8 cellular contexts compared by ENCODE assay signal in genomic region chr15:61227269-61228024, GRCh38. TPM values are rescaled to one million over a fixed set of nuclear protein-coding genes. Genes with fewer than 3 reads are reported as not detected.
DNase-seq lines count a peak whose midpoint lies in the region; ATAC-seq and TF ChIP-seq lines count a peak whose summit lies in the region.

No MANE protein-coding gene starts in this region.

- H3K4me3 Mint-ChIP-seq in WTC11 = peak overlapping the region; percentile 86

- H3K36me3 ChIP-seq in HAP-1 (replicated peaks) (no peaks in the 10 kb centered on the region), heart left ventricle (no peaks in the 10 kb centered on the region)

- peaks cover 31% of the 10 kb centered on the region for H3K4me1 Mint-ChIP-seq in WTC11

- H3K36me3 Mint-ChIP-seq in WTC11 = no peaks in the 10 kb centered on the region

- no peaks in the 10 kb centered on the region for H3K9me3 Mint-ChIP-seq in WTC11

- peak overlapping the region; percentile 72 for H3K4me3 ChIP-seq in AG10803 (ENCODE audit: low read length)
- H3K4me3 ChIP-seq in HAP-1 = peak overlapping the region; percentile 42
- H3K4me3 ChIP-seq in heart left ventricle = peak overlapping the region; percentile 53 to 95 (median 70)

- no peak; the same call in 1 of the 2 replicates for ATAC-seq in WTC11
- peak; percentile 19 to 62 (median 29) for ATAC-seq in heart left ventricle
- ATAC-seq in GM19035 (IDR thresholded peaks at IDR 0.05; ENCODE audit: unreplicated experiment) = no peak
- ATAC-seq in HG03520 (IDR thresholded peaks at IDR 0.05; ENCODE audit: unreplicated experiment) = no peak

- peak overlapping the region in 6 of 12 donors; percentile 12 to 65 (median 50) for H3K27ac ChIP-seq in heart left ventricle

- intact Hi-C loops in heart left ventricle (cut with DNase I) = loop anchor here in 2 of 10 donors (5.0 kb wide), 2 partner anchors 70 to 635 kb away; no protein-coding TSS in a partner anchor
- intact Hi-C loops in posterior cingulate gyrus (cut with DNase I) = no loop called here

- no peak overlapping the region for H3K27ac Mint-ChIP-seq in WTC11

- peaks cover 5% of the 10 kb centered on the region for H3K27me3 Mint-ChIP-seq in WTC11 (ENCODE audit: low read depth)

- in situ Hi-C loops in HAP-1 (cut with MboI; ENCODE audit: low sequenced_read_pairs) = no loop called here

- H3K9me3 ChIP-seq in HAP-1 (peaks cover 3% of the 10 kb centered on the region), heart left ventricle (no peaks in the 10 kb centered on the region)

- H3K27me3 ChIP-seq in HAP-1 (ENCODE audit: low read depth) = peaks cover 27% of the 10 kb centered on the region
- H3K27me3 ChIP-seq in heart left ventricle = peaks cover 0 to 47% (median 0%) of the 10 kb centered on the region in 9 donors

- peak; percentile 73 for DNase-seq in AG10803 (ENCODE audit: low read depth)
- peak; percentile 28 to 58 for DNase-seq in HAP-1 (ENCODE audit: low spot score in 2 of 2)
- peak; percentile 38 for DNase-seq in WTC11 (ENCODE audit: low spot score)
- peak in 3 of 5 donors; percentile 21 to 26 (median 25) for DNase-seq in heart left ventricle
- peak in 7 of 10 donors; percentile 19 to 86 (median 29) for DNase-seq in posterior cingulate gyrus
- no peak for DNase-seq in NCI-H2107 (lab: John Stamatoyannopoulos, UW)

- no peak for TF ChIP-seq CTCF in AG10803 (conservative IDR thresholded peaks at IDR 0.05; ENCODE audit: low read length)
- no peak for TF ChIP-seq CTCF in WTC11 (IDR thresholded peaks at IDR 0.05)
- TF ChIP-seq CTCF in heart left ventricle (IDR thresholded peaks at IDR 0.05) = no peak

- CTCF ChIA-PET in WTC11 (lab: Charles Lee) = interaction anchor here (0.6 to 6.5 kb wide), 6 partner anchors 10 to 213 kb away, joined by 3 to 56 read pairs (median 6); no protein-coding TSS in a partner anchor

- no peak for TF ChIP-seq POLR2A in heart left ventricle (IDR thresholded peaks at IDR 0.05)

- 0 to 1% (median 1%) methylated on average over 27 to 40 of the region's 40 CpGs for WGBS in heart left ventricle, 4 donors

- POLR2A ChIA-PET in WTC11 (lab: Charles Lee) = interaction anchor here (1.6 kb wide), 1 partner anchor 300 kb away, joined by 3 read pairs; no protein-coding TSS in a partner anchor

- H3K4me1 ChIP-seq in HAP-1 = no peaks in the 10 kb centered on the region
- peaks cover 0 to 24% (median 7%) of the 10 kb centered on the region in 12 donors for H3K4me1 ChIP-seq in heart left ventricle

TF ChIP-seq in WTC11, 78 proteins besides CTCF, POLR2A, EP300 and RAD21:
- TF ChIP-seq HMGA2 (CRISPR knock-in tag; IDR thresholded peaks at IDR 0.05) = no peak
- no peak for TF ChIP-seq ESRRA (CRISPR knock-in tag; IDR thresholded peaks at IDR 0.05; ENCODE audit: borderline replicate concordance)
- TF ChIP-seq RELA (CRISPR knock-in tag; IDR thresholded peaks at IDR 0.05; ENCODE audit: borderline replicate concordance) = no peak
- TF ChIP-seq, protein P1, sequence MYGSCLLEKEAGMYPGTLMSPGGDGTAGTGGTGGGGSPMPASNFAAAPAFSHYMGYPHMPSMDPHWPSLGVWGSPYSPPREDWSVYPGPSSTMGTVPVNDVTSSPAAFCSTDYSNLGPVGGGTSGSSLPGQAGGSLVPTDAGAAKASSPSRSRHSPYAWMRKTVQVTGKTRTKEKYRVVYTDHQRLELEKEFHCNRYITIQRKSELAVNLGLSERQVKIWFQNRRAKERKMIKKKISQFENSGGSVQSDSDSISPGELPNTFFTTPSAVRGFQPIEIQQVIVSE (CRISPR knock-in tag; IDR thresholded peaks at IDR 0.05; ENCODE audit: borderline replicate concordance) = no peak
- TF ChIP-seq FOXP1 (CRISPR knock-in tag; IDR thresholded peaks at IDR 0.05; ENCODE audit: borderline replicate concordance) = no peak
- TF ChIP-seq, protein P2, sequence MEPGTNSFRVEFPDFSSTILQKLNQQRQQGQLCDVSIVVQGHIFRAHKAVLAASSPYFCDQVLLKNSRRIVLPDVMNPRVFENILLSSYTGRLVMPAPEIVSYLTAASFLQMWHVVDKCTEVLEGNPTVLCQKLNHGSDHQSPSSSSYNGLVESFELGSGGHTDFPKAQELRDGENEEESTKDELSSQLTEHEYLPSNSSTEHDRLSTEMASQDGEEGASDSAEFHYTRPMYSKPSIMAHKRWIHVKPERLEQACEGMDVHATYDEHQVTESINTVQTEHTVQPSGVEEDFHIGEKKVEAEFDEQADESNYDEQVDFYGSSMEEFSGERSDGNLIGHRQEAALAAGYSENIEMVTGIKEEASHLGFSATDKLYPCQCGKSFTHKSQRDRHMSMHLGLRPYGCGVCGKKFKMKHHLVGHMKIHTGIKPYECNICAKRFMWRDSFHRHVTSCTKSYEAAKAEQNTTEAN (CRISPR knock-in tag; IDR thresholded peaks at IDR 0.05) = no peak
- TF ChIP-seq NFYB (CRISPR knock-in tag; conservative IDR thresholded peaks at IDR 0.05; ENCODE audit: low read depth) = no peak
- TF ChIP-seq ZNF425 (CRISPR knock-in tag; conservative IDR thresholded peaks at IDR 0.05) = no peak
- TF ChIP-seq ZNF396 (CRISPR knock-in tag; IDR thresholded peaks at IDR 0.05; ENCODE audit: borderline replicate concordance) = no peak
- no peak for TF ChIP-seq TEAD1 (CRISPR knock-in tag; IDR thresholded peaks at IDR 0.05)
- no peak for TF ChIP-seq NR3C1 (CRISPR knock-in tag; conservative IDR thresholded peaks at IDR 0.05; ENCODE audit: low read depth)
- no peak for TF ChIP-seq NFE2L1 (CRISPR knock-in tag; IDR thresholded peaks at IDR 0.05)
- no peak for TF ChIP-seq OVOL2 (CRISPR knock-in tag; IDR thresholded peaks at IDR 0.05; ENCODE audit: borderline replicate concordance)
- TF ChIP-seq TEAD4 (CRISPR knock-in tag; IDR thresholded peaks at IDR 0.05) = no peak
- TF ChIP-seq, protein P3, sequence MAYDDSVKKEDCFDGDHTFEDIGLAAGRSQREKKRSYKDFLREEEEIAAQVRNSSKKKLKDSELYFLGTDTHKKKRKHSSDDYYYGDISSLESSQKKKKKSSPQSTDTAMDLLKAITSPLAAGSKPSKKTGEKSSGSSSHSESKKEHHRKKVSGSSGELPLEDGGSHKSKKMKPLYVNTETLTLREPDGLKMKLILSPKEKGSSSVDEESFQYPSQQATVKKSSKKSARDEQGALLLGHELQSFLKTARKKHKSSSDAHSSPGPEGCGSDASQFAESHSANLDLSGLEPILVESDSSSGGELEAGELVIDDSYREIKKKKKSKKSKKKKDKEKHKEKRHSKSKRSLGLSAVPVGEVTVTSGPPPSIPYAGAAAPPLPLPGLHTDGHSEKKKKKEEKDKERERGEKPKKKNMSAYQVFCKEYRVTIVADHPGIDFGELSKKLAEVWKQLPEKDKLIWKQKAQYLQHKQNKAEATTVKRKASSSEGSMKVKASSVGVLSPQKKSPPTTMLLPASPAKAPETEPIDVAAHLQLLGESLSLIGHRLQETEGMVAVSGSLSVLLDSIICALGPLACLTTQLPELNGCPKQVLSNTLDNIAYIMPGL (CRISPR knock-in tag; IDR thresholded peaks at IDR 0.05) = no peak
- no peak for TF ChIP-seq CREM (CRISPR knock-in tag; IDR thresholded peaks at IDR 0.05)
- TF ChIP-seq FOXJ3 (CRISPR knock-in tag; IDR thresholded peaks at IDR 0.05; ENCODE audit: borderline replicate concordance) = no peak
- TF ChIP-seq, protein P4, sequence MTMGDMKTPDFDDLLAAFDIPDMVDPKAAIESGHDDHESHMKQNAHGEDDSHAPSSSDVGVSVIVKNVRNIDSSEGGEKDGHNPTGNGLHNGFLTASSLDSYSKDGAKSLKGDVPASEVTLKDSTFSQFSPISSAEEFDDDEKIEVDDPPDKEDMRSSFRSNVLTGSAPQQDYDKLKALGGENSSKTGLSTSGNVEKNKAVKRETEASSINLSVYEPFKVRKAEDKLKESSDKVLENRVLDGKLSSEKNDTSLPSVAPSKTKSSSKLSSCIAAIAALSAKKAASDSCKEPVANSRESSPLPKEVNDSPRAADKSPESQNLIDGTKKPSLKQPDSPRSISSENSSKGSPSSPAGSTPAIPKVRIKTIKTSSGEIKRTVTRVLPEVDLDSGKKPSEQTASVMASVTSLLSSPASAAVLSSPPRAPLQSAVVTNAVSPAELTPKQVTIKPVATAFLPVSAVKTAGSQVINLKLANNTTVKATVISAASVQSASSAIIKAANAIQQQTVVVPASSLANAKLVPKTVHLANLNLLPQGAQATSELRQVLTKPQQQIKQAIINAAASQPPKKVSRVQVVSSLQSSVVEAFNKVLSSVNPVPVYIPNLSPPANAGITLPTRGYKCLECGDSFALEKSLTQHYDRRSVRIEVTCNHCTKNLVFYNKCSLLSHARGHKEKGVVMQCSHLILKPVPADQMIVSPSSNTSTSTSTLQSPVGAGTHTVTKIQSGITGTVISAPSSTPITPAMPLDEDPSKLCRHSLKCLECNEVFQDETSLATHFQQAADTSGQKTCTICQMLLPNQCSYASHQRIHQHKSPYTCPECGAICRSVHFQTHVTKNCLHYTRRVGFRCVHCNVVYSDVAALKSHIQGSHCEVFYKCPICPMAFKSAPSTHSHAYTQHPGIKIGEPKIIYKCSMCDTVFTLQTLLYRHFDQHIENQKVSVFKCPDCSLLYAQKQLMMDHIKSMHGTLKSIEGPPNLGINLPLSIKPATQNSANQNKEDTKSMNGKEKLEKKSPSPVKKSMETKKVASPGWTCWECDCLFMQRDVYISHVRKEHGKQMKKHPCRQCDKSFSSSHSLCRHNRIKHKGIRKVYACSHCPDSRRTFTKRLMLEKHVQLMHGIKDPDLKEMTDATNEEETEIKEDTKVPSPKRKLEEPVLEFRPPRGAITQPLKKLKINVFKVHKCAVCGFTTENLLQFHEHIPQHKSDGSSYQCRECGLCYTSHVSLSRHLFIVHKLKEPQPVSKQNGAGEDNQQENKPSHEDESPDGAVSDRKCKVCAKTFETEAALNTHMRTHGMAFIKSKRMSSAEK (CRISPR knock-in tag; IDR thresholded peaks at IDR 0.05; ENCODE audit: borderline replicate concordance) = no peak

RNA-seq across cellular contexts. Expression of gene RORA, which starts 1.7 kb away (rescaled TPM):
- 12.8 to 14.7 TPM (median 12.9 TPM) in 3 replicates for total RNA-seq in WTC11 (2021)
- 10 to 100 TPM; 12.1 to 28.0 (median 16.2) TPM for total RNA-seq in heart left ventricle
- 1 to 10 TPM; 2.7 to 3.3 TPM for polyA plus RNA-seq in heart left ventricle

Comparison
In these comparisons a context has a peak if more than half of its experiments do, and no peak if none do; other contexts are left out.
1. ATAC-seq: peak in heart left ventricle (4 of 4); none in WTC11 (single experiment), GM19035 (single experiment) and HG03520 (single experiment).
2. Peak in every context shown above with its lines, with median percentiles within 50 percentile points of each other: H3K4me3 ChIP-seq.